Comparison of ENCODE assay signal across 8 cellular contexts in genomic region chr6:26956078-26956600, GRCh38.
DNase-seq lines count a peak whose midpoint lies in the region; TF ChIP-seq lines count a peak whose summit lies in the region.
"Not testable (repeated sequence)": the region's sequence is repeated elsewhere in the genome, so short reads cannot be mapped to it uniquely, and the experiment has no call there.

No MANE protein-coding gene starts in this region.

- BruUV-seq in PC-9 (replicated peaks; lab: Mats Ljungman, UMichigan) = TSS peak; percentile 67

- not testable (repeated sequence) for TF ChIP-seq CTCF in PC-9 (conservative IDR thresholded peaks at IDR 0.05); progenitor cell of endocrine pancreas (IDR thresholded peaks at IDR 0.05; ENCODE audit: unreplicated experiment)

- H3K9me2 ChIP-seq in PC-9 (ENCODE audit: insufficient read depth) = not testable (repeated sequence)

- H3K4me1 ChIP-seq in PC-9 (replicated peaks; ENCODE audit: insufficient read depth) = not testable (repeated sequence)

- H3K27ac Mint-ChIP-seq in progenitor cell of endocrine pancreas = peak overlapping the region; percentile 98

- H3K36me3 ChIP-seq in PC-9 (ENCODE audit: low read depth) = not testable (repeated sequence)

- peak overlapping the region; percentile 26; the same call in 1 of the 2 replicates for H3K4me2 ChIP-seq in PC-9

- peak overlapping the region; percentile 82 for H3K4me3 Mint-ChIP-seq in progenitor cell of endocrine pancreas (ENCODE audit: low read depth)

- H3K4me3 ChIP-seq in PC-9 (peak overlapping the region; percentile 69; the same call in 1 of the 2 replicates), iPS-11a (ENCODE audit: low read depth, low read length) (peak overlapping the region; percentile 28)

- CTCF ChIA-PET in PC-9 (lab: Charles Lee) = not testable (repeated sequence)

- not testable (repeated sequence) for H3K4me1 Mint-ChIP-seq in progenitor cell of endocrine pancreas (ENCODE audit: low read depth)

- H4K20me1 ChIP-seq in PC-9 (ENCODE audit: insufficient read depth) = not testable (repeated sequence)

- intact Hi-C loops in PC-9 (cut with micrococcal nuclease; ENCODE audit: unreplicated experiment) = not testable (repeated sequence)

- DNase-seq in EL = peak; percentile 83
- DNase-seq in NCI-H1092 (lab: John Stamatoyannopoulos, UW) = peak; percentile 18
- peak; percentile 68 to 86 for DNase-seq in PC-9
- peak; percentile 32 to 33 for DNase-seq in activated CD4-positive, alpha-beta T cell treated with anti-CD3 and anti-CD28 coated beads, Interleukin-2, amount 50 U/mL, for 24 hours (ENCODE audit: low read depth in 1 of 2, low spot score in 1 of 2)
- DNase-seq in cerebellar cortex (ENCODE audit: low spot score) = peak; percentile 83
- DNase-seq in progenitor cell of endocrine pancreas (ENCODE audit: low spot score, unreplicated experiment) = peak; percentile 50
- peak; percentile 78 for DNase-seq in superior temporal gyrus (ENCODE audit: extremely low spot score)

- POLR2A ChIA-PET in PC-9 (lab: Charles Lee; ENCODE audit: unreplicated experiment) = interaction anchor here (0.6 kb wide), 2 partner anchors 882 to 1641 kb away, joined by 3 read pairs; a partner anchor contains a TSS

- H3K27me3 Mint-ChIP-seq in progenitor cell of endocrine pancreas = not testable (repeated sequence)

- H3K36me3 Mint-ChIP-seq in progenitor cell of endocrine pancreas (ENCODE audit: insufficient read depth) = not testable (repeated sequence)

- not testable (repeated sequence) for H3K9me3 ChIP-seq in PC-9 (ENCODE audit: insufficient read depth, low read depth)

- not testable (repeated sequence) for H3K27ac ChIP-seq in PC-9

- H3K9me3 Mint-ChIP-seq in progenitor cell of endocrine pancreas (ENCODE audit: low read depth) = not testable (repeated sequence)

- not testable (repeated sequence) for H3K27me3 ChIP-seq in PC-9 (ENCODE audit: insufficient read depth, low read depth)

- H3F3A ChIP-seq in PC-9 (ENCODE audit: insufficient read depth, low read depth) = not testable (repeated sequence)

- 0 out of 2 replicates have a peak overlapping the region, but pooled peaks have one; percentile 52 for H2AFZ ChIP-seq in PC-9

- H3K79me2 ChIP-seq in PC-9 (ENCODE audit: low read depth) = not testable (repeated sequence)

Comparison
In these comparisons a context has a peak if more than half of its experiments do, and no peak if none do; other contexts are left out.
1. DNase-seq: peak in every context shown above with its lines; median percentile 83 in EL; 83 in cerebellar cortex; 78 in superior temporal gyrus; 77 in PC-9; 50 in progenitor cell of endocrine pancreas; 32 in activated CD4-positive, alpha-beta T cell treated with anti-CD3 and anti-CD28 coated beads, Interleukin-2, amount 50 U/mL, for 24 hours; 18 in NCI-H1092.